Comparison of ENCODE assay signal across 11 cellular contexts in genomic region chr19:43316591-43317319, GRCh38. TPM values are rescaled to one million over a fixed set of nuclear protein-coding genes. Genes with fewer than 3 reads are reported as not detected.
A peak's percentile ranks its signal among the peaks of the same experiment; 100 is the strongest.
DNase-seq lines count a peak whose midpoint lies in the region; ATAC-seq and TF ChIP-seq lines count a peak whose summit lies in the region.
"Had no signal": no experiment of that assay in that cellular context is flagged by ENCODE, and none has a peak within 500 bp of the region (broad histone marks: within the 10 kb centered on the region; RNA-seq: fewer than 3 reads in every experiment).

No MANE protein-coding gene starts in this region.

- no peaks in the 10 kb centered on the region for H3K4me1 ChIP-seq in Caco-2
- H3K4me1 ChIP-seq: pancreas had no signal

- peaks cover 14% of the 10 kb centered on the region for H3K4me1 Mint-ChIP-seq in Caco-2 (ENCODE audit: low read depth, unreplicated experiment)
- no peaks in the 10 kb centered on the region for H3K4me1 Mint-ChIP-seq in activated T-cell treated with anti-CD3 and anti-CD28 coated beads, Interleukin-2, amount 50 U/mL, for 72 hours (ENCODE audit: low read depth)

- H3K9me3 ChIP-seq in Caco-2 = peaks cover 8% of the 10 kb centered on the region
- H3K9me3 ChIP-seq: pancreas had no signal

- H3K36me3 ChIP-seq in Caco-2 (ENCODE audit: control insufficient read depth, insufficient read depth, low read length) = no peaks in the 10 kb centered on the region
- H3K36me3 ChIP-seq: pancreas had no signal

- no peak for ATAC-seq in activated T-cell treated with anti-CD3 and anti-CD28 coated beads, Interleukin-2, amount 50 U/mL, for 72 hours (replicated peaks in 1 of 2)
- ATAC-seq in HG03565 (IDR thresholded peaks at IDR 0.05; ENCODE audit: unreplicated experiment) (no peak), HG03280 (IDR thresholded peaks at IDR 0.05; ENCODE audit: unreplicated experiment) (no peak)
- ATAC-seq: pancreas had no signal

- peaks cover 29% of the 10 kb centered on the region for H3K9me3 Mint-ChIP-seq in Caco-2 (ENCODE audit: unreplicated experiment)
- H3K9me3 Mint-ChIP-seq in activated T-cell treated with anti-CD3 and anti-CD28 coated beads, Interleukin-2, amount 50 U/mL, for 72 hours = no peaks in the 10 kb centered on the region

- no peak overlapping the region for H3K4me3 Mint-ChIP-seq in Caco-2 (ENCODE audit: unreplicated experiment)
- no peak overlapping the region for H3K4me3 Mint-ChIP-seq in activated T-cell treated with anti-CD3 and anti-CD28 coated beads, Interleukin-2, amount 50 U/mL, for 72 hours

- H3K4me3 ChIP-seq in Caco-2 (ENCODE audit: low read depth, low read length) = no peak overlapping the region
- H3K4me3 ChIP-seq: pancreas had no signal

- peak; percentile 36 to 49 for DNase-seq in Caco-2
- peak; percentile 80 for DNase-seq in HT1080 (ENCODE audit: low read depth)
- DNase-seq in SW480 (ENCODE audit: low spot score) = peak; percentile 67
- peak; percentile 40 for DNase-seq in kidney tubule cell (ENCODE audit: low spot score)
- DNase-seq in activated T-cell treated with anti-CD3 and anti-CD28 coated beads, Interleukin-2, amount 50 U/mL, for 72 hours = no peak
- DNase-seq in NCI-H510A (lab: John Stamatoyannopoulos, UW) = no peak

- POLR2A ChIA-PET in Caco-2 (lab: Charles Lee) = no interaction called here

- H3K36me3 Mint-ChIP-seq in Caco-2 (ENCODE audit: insufficient read depth, unreplicated experiment) = no peaks in the 10 kb centered on the region
- no peaks in the 10 kb centered on the region for H3K36me3 Mint-ChIP-seq in activated T-cell treated with anti-CD3 and anti-CD28 coated beads, Interleukin-2, amount 50 U/mL, for 72 hours (ENCODE audit: insufficient read depth in 2 of 2)

- CTCF ChIA-PET in Caco-2 (lab: Charles Lee) = no interaction called here

- TF ChIP-seq CTCF in Caco-2 (IDR thresholded peaks at IDR 0.05; ENCODE audit: insufficient read depth in 1 of 2, low read depth in 1 of 2, low read length in 1 of 2, severe bottlenecking in 1 of 2, unreplicated experiment in 1 of 2) = peak in 1 of 2 experiments; percentile 27

- no peaks in the 10 kb centered on the region for H3K27me3 Mint-ChIP-seq in Caco-2 (ENCODE audit: insufficient read depth, unreplicated experiment)
- H3K27me3 Mint-ChIP-seq in activated T-cell treated with anti-CD3 and anti-CD28 coated beads, Interleukin-2, amount 50 U/mL, for 72 hours (ENCODE audit: low read depth) = no peaks in the 10 kb centered on the region

- intact Hi-C loops in Caco-2 (cut with micrococcal nuclease; ENCODE audit: unreplicated experiment) = no loop called here

- H3K27ac Mint-ChIP-seq in Caco-2 (ENCODE audit: unreplicated experiment) = no peak overlapping the region
- no peak overlapping the region for H3K27ac Mint-ChIP-seq in activated T-cell treated with anti-CD3 and anti-CD28 coated beads, Interleukin-2, amount 50 U/mL, for 72 hours

- no TSS peak for BruUV-seq in Caco-2 (replicated peaks; lab: Mats Ljungman, UMichigan)

- H3K27me3 ChIP-seq in Caco-2 (replicated peaks; ENCODE audit: control insufficient read depth, insufficient read depth, low read length) = no peaks in the 10 kb centered on the region
- H3K27me3 ChIP-seq: pancreas had no signal

RNA-seq across cellular contexts. Expression of gene CD177, which starts 36.7 kb away (rescaled TPM):
- total RNA-seq in Caco-2 (2022) = 0.14 TPM in 1 of 2 replicates, not detected in the other
- total RNA-seq in HT1080 (2014; rRNA removed; shearing (Covaris generic)) = not detected in 2 replicates
- polyA plus RNA-seq in HT1080 (2015; cell fraction: cytosol; rRNA removed) = 0.14 and 0.15 TPM in 2 replicates
- polyA plus RNA-seq in HT1080 (2015; cell fraction: nucleus; rRNA removed) = 0.08 TPM in 1 of 2 replicates, not detected in the other
- total RNA-seq in activated T-cell treated with anti-CD3 and anti-CD28 coated beads, Interleukin-2, amount 50 U/mL, for 72 hours = not detected
- total RNA-seq: activated CD8-positive, alpha-beta memory T cell treated with anti-CD3 and anti-CD28 coated beads for 36 hours had no signal
- polyA plus RNA-seq: endothelial cell of umbilical vein had no signal

RNA-seq across cellular contexts. Expression of gene PSG9, which starts 47.4 kb away (rescaled TPM):
- not detected in 2 replicates for total RNA-seq in Caco-2 (2022)
- 0.14 and 0.40 TPM in 2 replicates for total RNA-seq in HT1080 (2014; rRNA removed; shearing (Covaris generic))
- 0.05 and 0.16 TPM in 2 replicates for polyA plus RNA-seq in HT1080 (2015; cell fraction: cytosol; rRNA removed)
- 0.11 and 0.17 TPM in 2 replicates for polyA plus RNA-seq in HT1080 (2015; cell fraction: nucleus; rRNA removed)
- not detected for total RNA-seq in activated T-cell treated with anti-CD3 and anti-CD28 coated beads, Interleukin-2, amount 50 U/mL, for 72 hours
- total RNA-seq: activated CD8-positive, alpha-beta memory T cell treated with anti-CD3 and anti-CD28 coated beads for 36 hours; endothelial cell of umbilical vein had no signal
- polyA plus RNA-seq: endothelial cell of umbilical vein had no signal

Comparison
In these comparisons a context has a peak if more than half of its experiments do, and no peak if none do; other contexts are left out.
1. DNase-seq: peak in Caco-2 (2 of 2), HT1080 (single experiment), SW480 (single experiment) and kidney tubule cell (single experiment); none in activated T-cell treated with anti-CD3 and anti-CD28 coated beads, Interleukin-2, amount 50 U/mL, for 72 hours (0 of 2) and NCI-H510A (single experiment).